ENCODE assay signal across 8 cellular contexts in the genomic region with DNA sequence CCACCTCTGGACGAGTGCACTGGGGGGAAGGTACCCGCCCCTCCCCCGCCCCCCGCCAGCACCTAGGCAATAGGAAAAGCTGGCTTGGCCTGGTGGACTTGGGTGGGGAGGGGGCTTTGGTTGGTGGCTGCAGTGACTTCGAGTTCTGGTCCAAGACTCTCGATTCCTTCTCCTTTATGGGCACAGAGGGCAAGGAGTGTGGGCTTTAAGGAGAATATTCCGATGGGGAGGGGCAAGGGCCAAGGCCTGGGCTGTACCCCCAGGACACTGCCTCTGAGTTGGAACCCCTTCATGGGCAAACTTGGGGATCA. TPM values are rescaled to one million over a fixed set of nuclear protein-coding genes. Genes with fewer than 3 reads are reported as not detected.
DNase-seq lines count a peak whose midpoint lies in the region; ATAC-seq lines count a peak whose summit lies in the region.

No MANE protein-coding gene starts in this region.

- peaks cover 21% of the 10 kb centered on the region for H3K4me1 Mint-ChIP-seq in activated naive CD8-positive, alpha-beta T cell treated with anti-CD3 and anti-CD28 coated beads for 36 hours

- H3K4me3 ChIP-seq in subcutaneous abdominal adipose tissue (ENCODE audit: low read depth in 1 of 5, low read length in 5 of 5): peak overlapping the region; percentile 65 to 75 (median 68)

- H3K36me3 ChIP-seq in subcutaneous abdominal adipose tissue (ENCODE audit: control insufficient read depth in 5 of 5, insufficient read depth in 5 of 5, low read length in 5 of 5): peaks cover 0 to 2% (median 0%) of the 10 kb centered on the region in 5 donors

- no peaks in the 10 kb centered on the region for H3K9me3 Mint-ChIP-seq in activated naive CD8-positive, alpha-beta T cell treated with anti-CD3 and anti-CD28 coated beads for 36 hours

- peaks cover 18 to 68% (median 66%) of the 10 kb centered on the region in 5 donors for H3K4me1 ChIP-seq in subcutaneous abdominal adipose tissue (ENCODE audit: control insufficient read depth in 5 of 5, insufficient read depth in 5 of 5, low read length in 5 of 5)

- H3K9me3 ChIP-seq in subcutaneous abdominal adipose tissue (ENCODE audit: control insufficient read depth in 5 of 5, low read length in 5 of 5): no peaks in the 10 kb centered on the region

- ATAC-seq in HG02610 (IDR thresholded peaks at IDR 0.05; ENCODE audit: unreplicated experiment) (peak; percentile 2), sciatic nerve (no peak), HG03135 (IDR thresholded peaks at IDR 0.05; ENCODE audit: unreplicated experiment) (no peak)

- H3K27me3 Mint-ChIP-seq in activated naive CD8-positive, alpha-beta T cell treated with anti-CD3 and anti-CD28 coated beads for 36 hours: no peaks in the 10 kb centered on the region

- H3K4me3 Mint-ChIP-seq in activated naive CD8-positive, alpha-beta T cell treated with anti-CD3 and anti-CD28 coated beads for 36 hours: peak overlapping the region; percentile 82

- H3K27me3 ChIP-seq in subcutaneous abdominal adipose tissue (ENCODE audit: control insufficient read depth in 5 of 5, insufficient read depth in 4 of 5, low read length in 5 of 5): no peaks in the 10 kb centered on the region

- H3K36me3 Mint-ChIP-seq in activated naive CD8-positive, alpha-beta T cell treated with anti-CD3 and anti-CD28 coated beads for 36 hours: no peaks in the 10 kb centered on the region

- peak overlapping the region; percentile 89 for H3K27ac ChIP-seq in subcutaneous abdominal adipose tissue (ENCODE audit: low read depth, low read length)

- H3K27ac Mint-ChIP-seq in activated naive CD8-positive, alpha-beta T cell treated with anti-CD3 and anti-CD28 coated beads for 36 hours: peak overlapping the region; percentile 54

- H3K9ac ChIP-seq in subcutaneous abdominal adipose tissue (ENCODE audit: low read length in 5 of 5): peak overlapping the region; percentile 53 to 77 (median 68)

- intact Hi-C loops in sciatic nerve (cut with DNase I): no loop called here

- no peak for DNase-seq in activated naive CD8-positive, alpha-beta T cell treated with anti-CD3 and anti-CD28 coated beads for 36 hours
- DNase-seq in iPS-NIHi7 (ENCODE audit: extremely low spot score): peak; percentile 82
- DNase-seq in sciatic nerve (ENCODE audit: low spot score): no peak
- DNase-seq in NCI-H1105 (lab: John Stamatoyannopoulos, UW): no peak
- no peak for DNase-seq in occipital lobe (lab: John Stamatoyannopoulos, UW)

RNA-seq across cellular contexts. Expression of a gene that starts 0.4 kb away (rescaled TPM):
- 1 to 10 TPM; 9.2 to 9.7 TPM for total RNA-seq in activated naive CD8-positive, alpha-beta T cell treated with anti-CD3 and anti-CD28 coated beads for 36 hours
- total RNA-seq in sciatic nerve: 37.8 TPM
- total RNA-seq in occipital lobe: 1.9 TPM

RNA-seq across cellular contexts. Expression of a gene that starts 29.1 kb away (rescaled TPM):
- 100 to 1,000 TPM; 110 to 112 TPM for total RNA-seq in activated naive CD8-positive, alpha-beta T cell treated with anti-CD3 and anti-CD28 coated beads for 36 hours
- total RNA-seq in sciatic nerve (33.6 TPM), occipital lobe (45.7 TPM)

RNA-seq across cellular contexts. Expression of a gene that starts 42.3 kb away (rescaled TPM):
- not detected for total RNA-seq in activated naive CD8-positive, alpha-beta T cell treated with anti-CD3 and anti-CD28 coated beads for 36 hours
- total RNA-seq in sciatic nerve (not detected), occipital lobe (not detected)

RNA-seq across cellular contexts. Expression of a gene that starts 52.2 kb away (rescaled TPM):
- total RNA-seq in activated naive CD8-positive, alpha-beta T cell treated with anti-CD3 and anti-CD28 coated beads for 36 hours: 10 to 100 TPM; 36.5 to 37.0 TPM
- 33.3 TPM for total RNA-seq in sciatic nerve
- total RNA-seq in occipital lobe: 24.2 TPM

RNA-seq across cellular contexts. Expression of a gene that starts 53.4 kb away (rescaled TPM):
- 10 to 100 TPM; 34.0 to 34.4 TPM for total RNA-seq in activated naive CD8-positive, alpha-beta T cell treated with anti-CD3 and anti-CD28 coated beads for 36 hours
- total RNA-seq in sciatic nerve (1.5 TPM), occipital lobe (1.4 TPM)
